ENCODE assay signal across 1 cellular context in the genomic region with DNA sequence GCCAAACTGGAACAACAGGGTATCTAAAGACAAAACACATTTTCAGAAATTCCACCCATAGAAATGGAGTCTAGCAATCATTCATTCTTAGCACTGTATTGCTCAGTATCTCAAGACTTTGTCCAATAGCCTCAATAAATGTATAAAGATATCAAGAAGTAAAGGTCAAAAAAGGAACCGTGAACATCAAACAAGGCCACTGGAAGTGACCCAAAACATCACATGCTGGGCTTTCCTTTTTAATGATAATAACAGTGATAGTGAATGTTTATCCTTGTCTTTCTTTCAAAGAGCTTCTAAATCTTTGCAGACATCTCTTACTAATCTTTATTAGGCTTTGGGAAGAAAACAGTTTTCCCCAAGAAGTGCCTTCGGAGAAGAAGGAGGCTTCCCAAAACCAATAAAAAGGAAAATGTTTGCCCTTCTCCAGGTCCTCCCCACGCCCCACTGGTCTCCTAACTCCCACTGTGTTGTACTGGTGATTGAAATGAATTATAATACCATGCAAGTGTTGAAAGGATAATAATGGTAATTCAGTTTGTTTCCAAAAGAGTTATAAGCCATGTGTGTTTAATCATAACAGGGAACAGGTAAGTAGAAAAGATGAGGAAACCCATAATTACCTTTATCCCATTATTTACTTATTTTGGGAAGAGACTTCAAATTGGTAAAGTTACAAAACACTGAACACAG.
TF ChIP-seq lines count a peak whose summit lies in the region.

No MANE protein-coding gene starts in this region.

TF ChIP-seq in GM23338, 12 proteins besides CTCF, POLR2A, EP300 and RAD21:
- TF ChIP-seq POLR2AphosphoS5 (IDR thresholded peaks at IDR 0.05; ENCODE audit: low read depth) (no peak), EZH2 (IDR thresholded peaks at IDR 0.05; ENCODE audit: low read depth, unreplicated experiment) (no peak), ZNF114 (CRISPR knock-in tag; IDR thresholded peaks at IDR 0.05) (no peak), EZH2phosphoT487 (IDR thresholded peaks at IDR 0.05; ENCODE audit: unreplicated experiment) (no peak), ZNF331 (CRISPR knock-in tag; IDR thresholded peaks at IDR 0.05; ENCODE audit: low read depth) (no peak), STAT1 (IDR thresholded peaks at IDR 0.05; ENCODE audit: unreplicated experiment) (no peak), ETS1 (IDR thresholded peaks at IDR 0.05) (no peak), NANOG (IDR thresholded peaks at IDR 0.05; ENCODE audit: borderline replicate concordance) (no peak; the same call in 1 of the 2 replicates)
- TF ChIP-seq, protein P1, sequence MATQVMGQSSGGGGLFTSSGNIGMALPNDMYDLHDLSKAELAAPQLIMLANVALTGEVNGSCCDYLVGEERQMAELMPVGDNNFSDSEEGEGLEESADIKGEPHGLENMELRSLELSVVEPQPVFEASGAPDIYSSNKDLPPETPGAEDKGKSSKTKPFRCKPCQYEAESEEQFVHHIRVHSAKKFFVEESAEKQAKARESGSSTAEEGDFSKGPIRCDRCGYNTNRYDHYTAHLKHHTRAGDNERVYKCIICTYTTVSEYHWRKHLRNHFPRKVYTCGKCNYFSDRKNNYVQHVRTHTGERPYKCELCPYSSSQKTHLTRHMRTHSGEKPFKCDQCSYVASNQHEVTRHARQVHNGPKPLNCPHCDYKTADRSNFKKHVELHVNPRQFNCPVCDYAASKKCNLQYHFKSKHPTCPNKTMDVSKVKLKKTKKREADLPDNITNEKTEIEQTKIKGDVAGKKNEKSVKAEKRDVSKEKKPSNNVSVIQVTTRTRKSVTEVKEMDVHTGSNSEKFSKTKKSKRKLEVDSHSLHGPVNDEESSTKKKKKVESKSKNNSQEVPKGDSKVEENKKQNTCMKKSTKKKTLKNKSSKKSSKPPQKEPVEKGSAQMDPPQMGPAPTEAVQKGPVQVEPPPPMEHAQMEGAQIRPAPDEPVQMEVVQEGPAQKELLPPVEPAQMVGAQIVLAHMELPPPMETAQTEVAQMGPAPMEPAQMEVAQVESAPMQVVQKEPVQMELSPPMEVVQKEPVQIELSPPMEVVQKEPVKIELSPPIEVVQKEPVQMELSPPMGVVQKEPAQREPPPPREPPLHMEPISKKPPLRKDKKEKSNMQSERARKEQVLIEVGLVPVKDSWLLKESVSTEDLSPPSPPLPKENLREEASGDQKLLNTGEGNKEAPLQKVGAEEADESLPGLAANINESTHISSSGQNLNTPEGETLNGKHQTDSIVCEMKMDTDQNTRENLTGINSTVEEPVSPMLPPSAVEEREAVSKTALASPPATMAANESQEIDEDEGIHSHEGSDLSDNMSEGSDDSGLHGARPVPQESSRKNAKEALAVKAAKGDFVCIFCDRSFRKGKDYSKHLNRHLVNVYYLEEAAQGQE (IDR thresholded peaks at IDR 0.05; ENCODE audit: unreplicated experiment), result no peak
- TF ChIP-seq, protein P2, sequence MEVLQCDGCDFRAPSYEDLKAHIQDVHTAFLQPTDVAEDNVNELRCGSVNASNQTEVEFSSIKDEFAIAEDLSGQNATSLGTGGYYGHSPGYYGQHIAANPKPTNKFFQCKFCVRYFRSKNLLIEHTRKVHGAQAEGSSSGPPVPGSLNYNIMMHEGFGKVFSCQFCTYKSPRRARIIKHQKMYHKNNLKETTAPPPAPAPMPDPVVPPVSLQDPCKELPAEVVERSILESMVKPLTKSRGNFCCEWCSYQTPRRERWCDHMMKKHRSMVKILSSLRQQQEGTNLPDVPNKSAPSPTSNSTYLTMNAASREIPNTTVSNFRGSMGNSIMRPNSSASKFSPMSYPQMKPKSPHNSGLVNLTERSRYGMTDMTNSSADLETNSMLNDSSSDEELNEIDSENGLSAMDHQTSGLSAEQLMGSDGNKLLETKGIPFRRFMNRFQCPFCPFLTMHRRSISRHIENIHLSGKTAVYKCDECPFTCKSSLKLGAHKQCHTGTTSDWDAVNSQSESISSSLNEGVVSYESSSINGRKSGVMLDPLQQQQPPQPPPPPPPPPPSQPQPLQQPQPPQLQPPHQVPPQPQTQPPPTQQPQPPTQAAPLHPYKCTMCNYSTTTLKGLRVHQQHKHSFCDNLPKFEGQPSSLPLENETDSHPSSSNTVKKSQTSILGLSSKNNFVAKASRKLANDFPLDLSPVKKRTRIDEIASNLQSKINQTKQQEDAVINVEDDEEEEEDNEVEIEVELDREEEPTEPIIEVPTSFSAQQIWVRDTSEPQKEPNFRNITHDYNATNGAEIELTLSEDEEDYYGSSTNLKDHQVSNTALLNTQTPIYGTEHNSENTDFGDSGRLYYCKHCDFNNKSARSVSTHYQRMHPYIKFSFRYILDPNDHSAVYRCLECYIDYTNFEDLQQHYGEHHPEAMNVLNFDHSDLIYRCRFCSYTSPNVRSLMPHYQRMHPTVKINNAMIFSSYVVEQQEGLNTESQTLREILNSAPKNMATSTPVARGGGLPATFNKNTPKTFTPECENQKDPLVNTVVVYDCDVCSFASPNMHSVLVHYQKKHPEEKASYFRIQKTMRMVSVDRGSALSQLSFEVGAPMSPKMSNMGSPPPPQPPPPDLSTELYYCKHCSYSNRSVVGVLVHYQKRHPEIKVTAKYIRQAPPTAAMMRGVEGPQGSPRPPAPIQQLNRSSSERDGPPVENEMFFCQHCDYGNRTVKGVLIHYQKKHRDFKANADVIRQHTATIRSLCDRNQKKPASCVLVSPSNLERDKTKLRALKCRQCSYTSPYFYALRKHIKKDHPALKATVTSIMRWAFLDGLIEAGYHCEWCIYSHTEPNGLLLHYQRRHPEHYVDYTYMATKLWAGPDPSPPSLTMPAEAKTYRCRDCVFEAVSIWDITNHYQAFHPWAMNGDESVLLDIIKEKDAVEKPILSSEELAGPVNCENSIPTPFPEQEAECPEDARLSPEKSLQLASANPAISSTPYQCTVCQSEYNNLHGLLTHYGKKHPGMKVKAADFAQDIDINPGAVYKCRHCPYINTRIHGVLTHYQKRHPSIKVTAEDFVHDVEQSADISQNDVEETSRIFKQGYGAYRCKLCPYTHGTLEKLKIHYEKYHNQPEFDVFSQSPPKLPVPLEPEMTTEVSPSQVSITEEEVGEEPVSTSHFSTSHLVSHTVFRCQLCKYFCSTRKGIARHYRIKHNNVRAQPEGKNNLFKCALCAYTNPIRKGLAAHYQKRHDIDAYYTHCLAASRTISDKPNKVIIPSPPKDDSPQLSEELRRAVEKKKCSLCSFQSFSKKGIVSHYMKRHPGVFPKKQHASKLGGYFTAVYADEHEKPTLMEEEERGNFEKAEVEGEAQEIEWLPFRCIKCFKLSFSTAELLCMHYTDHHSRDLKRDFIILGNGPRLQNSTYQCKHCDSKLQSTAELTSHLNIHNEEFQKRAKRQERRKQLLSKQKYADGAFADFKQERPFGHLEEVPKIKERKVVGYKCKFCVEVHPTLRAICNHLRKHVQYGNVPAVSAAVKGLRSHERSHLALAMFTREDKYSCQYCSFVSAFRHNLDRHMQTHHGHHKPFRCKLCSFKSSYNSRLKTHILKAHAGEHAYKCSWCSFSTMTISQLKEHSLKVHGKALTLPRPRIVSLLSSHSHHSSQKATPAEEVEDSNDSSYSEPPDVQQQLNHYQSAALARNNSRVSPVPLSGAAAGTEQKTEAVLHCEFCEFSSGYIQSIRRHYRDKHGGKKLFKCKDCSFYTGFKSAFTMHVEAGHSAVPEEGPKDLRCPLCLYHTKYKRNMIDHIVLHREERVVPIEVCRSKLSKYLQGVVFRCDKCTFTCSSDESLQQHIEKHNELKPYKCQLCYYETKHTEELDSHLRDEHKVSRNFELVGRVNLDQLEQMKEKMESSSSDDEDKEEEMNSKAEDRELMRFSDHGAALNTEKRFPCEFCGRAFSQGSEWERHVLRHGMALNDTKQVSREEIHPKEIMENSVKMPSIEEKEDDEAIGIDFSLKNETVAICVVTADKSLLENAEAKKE (CRISPR knock-in tag; IDR thresholded peaks at IDR 0.05), result no peak
